Comparison of ENCODE assay signal across 24 cellular contexts in the genomic region with DNA sequence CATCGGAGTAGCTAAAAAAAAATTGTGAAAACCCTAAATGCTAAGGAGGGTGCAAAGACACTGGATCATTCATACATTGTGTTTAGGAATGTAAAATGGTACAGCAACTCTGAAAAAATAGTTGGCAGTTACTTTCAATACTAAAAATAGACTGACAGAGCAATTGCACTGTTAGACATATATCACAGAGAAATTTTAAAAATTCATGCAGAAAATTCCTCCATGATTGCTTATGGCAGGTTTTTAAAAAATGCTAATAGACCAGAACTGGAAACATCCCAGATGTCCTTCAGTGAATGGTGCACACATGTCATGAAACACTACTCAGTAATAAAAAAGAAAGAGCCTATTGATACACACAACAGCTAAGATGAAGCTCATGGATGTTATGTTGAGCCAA.
DNase-seq lines count a peak whose midpoint lies in the region; ATAC-seq, FAIRE-seq and TF ChIP-seq lines count a peak whose summit lies in the region.
"Had no signal": no experiment of that assay in that cellular context is flagged by ENCODE, and none has a peak within 500 bp of the region (broad histone marks: within the 10 kb centered on the region; RNA-seq: fewer than 3 reads in every experiment).

No MANE protein-coding gene starts in this region.

- H3K9ac ChIP-seq in GM23248, result no peak overlapping the region

- H3K27ac ChIP-seq in A549 (peak overlapping the region in 1 of 2 experiments; percentile 61; a peak in 3 of 6 replicates), GM23248 (0 out of 2 replicates have a peak overlapping the region, but pooled peaks have one; percentile 57), brain microvascular endothelial cell (peak overlapping the region; percentile 32), osteoblast (ENCODE audit: low read depth, low read length) (peak overlapping the region; percentile 82), lower lobe of right lung (no peak overlapping the region), gastroesophageal sphincter (no peak overlapping the region)

- no peak for TF ChIP-seq RAD21 in A549 (conservative IDR thresholded peaks at IDR 0.05 in 1 of 2, IDR thresholded peaks at IDR 0.05 in 1 of 2)

- WGBS in A549 (ENCODE audit: missing lambda C conversion rate), result 79% methylated on average over 1 of the region's 1 CpG
- 94 to 97% methylated on average over 1 of the region's 1 CpG for WGBS in GM23248 (ENCODE audit: low coverage in 1 of 2, low lambda C conversion rate in 2 of 2, missing lambda C conversion rate in 2 of 2), 2 experiments
- WGBS in gastroesophageal sphincter (ENCODE audit: low coverage in 1 of 2), 2 donors, result 65 to 93% methylated on average over 1 of the region's 1 CpG

- H3K4me2 ChIP-seq in A549, result peak overlapping the region; percentile 46; the same call in 1 of the 3 replicates
- H3K4me2 ChIP-seq in GM23248 (ENCODE audit: unreplicated experiment), result no peak overlapping the region
- no peak overlapping the region for H3K4me2 ChIP-seq in osteoblast (ENCODE audit: insufficient read depth, low read length)

- in situ Hi-C loops in GM23248 (cut with MboI), result no loop called here
- in situ Hi-C loops in brain microvascular endothelial cell (cut with HindIII; ENCODE audit: low pct_ligation_motif_present, low sequenced_read_pairs), result no loop called here

- ATAC-seq in A549 (no peak), lower lobe of right lung (no peak), HG03045 (IDR thresholded peaks at IDR 0.05; ENCODE audit: unreplicated experiment) (no peak), gastroesophageal sphincter (no peak), HG02678 (IDR thresholded peaks at IDR 0.05; ENCODE audit: unreplicated experiment) (no peak)
- ATAC-seq: HCT116, K562, Panc1 had no signal

- POLR2A ChIA-PET in A549 (lab: Yijun Ruan, JAX), result no interaction called here

- intact Hi-C loops in lower lobe of right lung (cut with DNase I), result no loop called here

- TF ChIP-seq CTCF in A549 (IDR thresholded peaks at IDR 0.05) (no peak), brain microvascular endothelial cell (IDR thresholded peaks at IDR 0.05; ENCODE audit: low read depth, low read length, missing control alignments) (no peak), osteoblast (IDR thresholded peaks at IDR 0.05; ENCODE audit: extremely low read depth, low read depth, low read length) (no peak), lower lobe of right lung (IDR thresholded peaks at IDR 0.05) (no peak), gastroesophageal sphincter (IDR thresholded peaks at IDR 0.05) (no peak)

- H3F3A ChIP-seq in GM23248 (ENCODE audit: insufficient read depth), result peaks cover 12% of the 10 kb centered on the region; the same call in 1 of the 2 replicates

- TF ChIP-seq EP300 in A549 (IDR thresholded peaks at IDR 0.05) (no peak), gastroesophageal sphincter (IDR thresholded peaks at IDR 0.05) (no peak)

- no peaks in the 10 kb centered on the region for H3K9me3 ChIP-seq in A549
- no peaks in the 10 kb centered on the region for H3K9me3 ChIP-seq in GM23248 (ENCODE audit: low read depth)
- H3K9me3 ChIP-seq in osteoblast (ENCODE audit: low read depth, low read length), result no peaks in the 10 kb centered on the region
- no peaks in the 10 kb centered on the region for H3K9me3 ChIP-seq in lower lobe of right lung
- H3K9me3 ChIP-seq in gastroesophageal sphincter, result no peaks in the 10 kb centered on the region

- CTCF ChIA-PET in A549 (lab: Yijun Ruan, JAX), result interaction anchor here (1.3 kb wide), 1 partner anchor 12 kb away, joined by 3 read pairs; no protein-coding TSS in a partner anchor

- 0 out of 2 replicates have a peak overlapping the region, but pooled peaks have one; percentile 1 for H2AFZ ChIP-seq in GM23248
- no peak overlapping the region for H2AFZ ChIP-seq in osteoblast (ENCODE audit: low read length)

- no peak for TF ChIP-seq POLR2A in A549 (IDR thresholded peaks at IDR 0.05; ENCODE audit: low read length)
- TF ChIP-seq POLR2A in gastroesophageal sphincter (IDR thresholded peaks at IDR 0.05), result no peak

- H3K9me2 ChIP-seq in GM23248 (ENCODE audit: insufficient read depth), result no peaks in the 10 kb centered on the region

- H3K4me1 ChIP-seq in A549, result peaks cover 16% of the 10 kb centered on the region; the same call in 2 of the 3 replicates
- peaks cover 21% of the 10 kb centered on the region for H3K4me1 ChIP-seq in GM23248 (ENCODE audit: insufficient read depth)
- peaks cover 15% of the 10 kb centered on the region for H3K4me1 ChIP-seq in osteoblast (ENCODE audit: insufficient read depth, low read length)
- H3K4me1 ChIP-seq in lower lobe of right lung, result no peaks in the 10 kb centered on the region
- H3K4me1 ChIP-seq in gastroesophageal sphincter, result no peaks in the 10 kb centered on the region

- H3K79me2 ChIP-seq in GM23248 (ENCODE audit: insufficient read depth), result no peaks in the 10 kb centered on the region
- no peaks in the 10 kb centered on the region for H3K79me2 ChIP-seq in osteoblast (ENCODE audit: insufficient read depth, low read length)

- H4K20me1 ChIP-seq in GM23248 (ENCODE audit: insufficient read depth) (no peaks in the 10 kb centered on the region), osteoblast (ENCODE audit: insufficient read depth, low read length) (no peaks in the 10 kb centered on the region)

- no peak overlapping the region for H3K4me3 ChIP-seq in A549
- no peak overlapping the region for H3K4me3 ChIP-seq in GM23248
- no peak overlapping the region for H3K4me3 ChIP-seq in brain microvascular endothelial cell (ENCODE audit: low read depth, low read length)
- no peak overlapping the region for H3K4me3 ChIP-seq in osteoblast (ENCODE audit: insufficient read depth, low read length)
- no peak overlapping the region for H3K4me3 ChIP-seq in lower lobe of right lung
- no peak overlapping the region for H3K4me3 ChIP-seq in gastroesophageal sphincter
- H3K4me3 ChIP-seq: K562 had no signal

- no peaks in the 10 kb centered on the region for H3K36me3 ChIP-seq in GM23248 (ENCODE audit: low read depth)
- H3K36me3 ChIP-seq in brain microvascular endothelial cell (replicated peaks), result no peaks in the 10 kb centered on the region
- no peaks in the 10 kb centered on the region for H3K36me3 ChIP-seq in osteoblast (ENCODE audit: insufficient read depth, low read length)
- no peaks in the 10 kb centered on the region for H3K36me3 ChIP-seq in lower lobe of right lung
- no peaks in the 10 kb centered on the region for H3K36me3 ChIP-seq in gastroesophageal sphincter

- DNase-seq in A549 (ENCODE audit: low read depth in 1 of 2, low spot score in 1 of 2), result no peak
- peak; percentile 2 for DNase-seq in GM23248
- DNase-seq in brain microvascular endothelial cell, result no peak
- no peak for DNase-seq in osteoblast (ENCODE audit: insufficient read length, low spot score, missing footprints)
- DNase-seq in lower lobe of right lung, result no peak
- DNase-seq: 8988T; DMS79; GOT3; MM.1S; NCI-H1092; NCI-H1436 treated with DMSO at 0.1 percent for 48 hours; NCI-H1930; NCI-H2227 treated with DMSO at 0.1 percent for 48 hours; NCI-H510A; NCI-H748 treated with DMSO at 0.1 percent for 48 hours; NK-92 treated with Interleukin-12 subunit alpha and Interleukin-12 subunit beta, amount 100 ng/mL, for 24 hours; T-helper 1 cell had no signal

- no peak for FAIRE-seq in A549 (lab: Jason Lieb, UNC)
- FAIRE-seq: GM12891, K562 had no signal

- H3K27me3 ChIP-seq in GM23248 (replicated peaks; ENCODE audit: insufficient read depth), result no peaks in the 10 kb centered on the region
- H3K27me3 ChIP-seq in brain microvascular endothelial cell (replicated peaks), result no peaks in the 10 kb centered on the region
- no peaks in the 10 kb centered on the region for H3K27me3 ChIP-seq in osteoblast (ENCODE audit: insufficient read depth, low read length)
- no peaks in the 10 kb centered on the region for H3K27me3 ChIP-seq in lower lobe of right lung (ENCODE audit: low read depth)
- no peaks in the 10 kb centered on the region for H3K27me3 ChIP-seq in gastroesophageal sphincter

TF ChIP-seq in A549, 52 proteins besides CTCF, POLR2A, EP300 and RAD21 (continues in another document):
- TF ChIP-seq, protein P1, sequence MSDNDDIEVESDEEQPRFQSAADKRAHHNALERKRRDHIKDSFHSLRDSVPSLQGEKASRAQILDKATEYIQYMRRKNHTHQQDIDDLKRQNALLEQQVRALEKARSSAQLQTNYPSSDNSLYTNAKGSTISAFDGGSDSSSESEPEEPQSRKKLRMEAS (IDR thresholded peaks at IDR 0.05), result no peak
- TF ChIP-seq ESRRA (IDR thresholded peaks at IDR 0.05; ENCODE audit: borderline replicate concordance, low read length), result no peak
- TF ChIP-seq EHMT2 (IDR thresholded peaks at IDR 0.05; ENCODE audit: low read depth), result no peak
- TF ChIP-seq, protein P2, sequence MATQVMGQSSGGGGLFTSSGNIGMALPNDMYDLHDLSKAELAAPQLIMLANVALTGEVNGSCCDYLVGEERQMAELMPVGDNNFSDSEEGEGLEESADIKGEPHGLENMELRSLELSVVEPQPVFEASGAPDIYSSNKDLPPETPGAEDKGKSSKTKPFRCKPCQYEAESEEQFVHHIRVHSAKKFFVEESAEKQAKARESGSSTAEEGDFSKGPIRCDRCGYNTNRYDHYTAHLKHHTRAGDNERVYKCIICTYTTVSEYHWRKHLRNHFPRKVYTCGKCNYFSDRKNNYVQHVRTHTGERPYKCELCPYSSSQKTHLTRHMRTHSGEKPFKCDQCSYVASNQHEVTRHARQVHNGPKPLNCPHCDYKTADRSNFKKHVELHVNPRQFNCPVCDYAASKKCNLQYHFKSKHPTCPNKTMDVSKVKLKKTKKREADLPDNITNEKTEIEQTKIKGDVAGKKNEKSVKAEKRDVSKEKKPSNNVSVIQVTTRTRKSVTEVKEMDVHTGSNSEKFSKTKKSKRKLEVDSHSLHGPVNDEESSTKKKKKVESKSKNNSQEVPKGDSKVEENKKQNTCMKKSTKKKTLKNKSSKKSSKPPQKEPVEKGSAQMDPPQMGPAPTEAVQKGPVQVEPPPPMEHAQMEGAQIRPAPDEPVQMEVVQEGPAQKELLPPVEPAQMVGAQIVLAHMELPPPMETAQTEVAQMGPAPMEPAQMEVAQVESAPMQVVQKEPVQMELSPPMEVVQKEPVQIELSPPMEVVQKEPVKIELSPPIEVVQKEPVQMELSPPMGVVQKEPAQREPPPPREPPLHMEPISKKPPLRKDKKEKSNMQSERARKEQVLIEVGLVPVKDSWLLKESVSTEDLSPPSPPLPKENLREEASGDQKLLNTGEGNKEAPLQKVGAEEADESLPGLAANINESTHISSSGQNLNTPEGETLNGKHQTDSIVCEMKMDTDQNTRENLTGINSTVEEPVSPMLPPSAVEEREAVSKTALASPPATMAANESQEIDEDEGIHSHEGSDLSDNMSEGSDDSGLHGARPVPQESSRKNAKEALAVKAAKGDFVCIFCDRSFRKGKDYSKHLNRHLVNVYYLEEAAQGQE (IDR thresholded peaks at IDR 0.05), result no peak
- TF ChIP-seq CBX2 (IDR thresholded peaks at IDR 0.05; ENCODE audit: borderline replicate concordance, low read depth), result no peak
- TF ChIP-seq, protein P3, sequence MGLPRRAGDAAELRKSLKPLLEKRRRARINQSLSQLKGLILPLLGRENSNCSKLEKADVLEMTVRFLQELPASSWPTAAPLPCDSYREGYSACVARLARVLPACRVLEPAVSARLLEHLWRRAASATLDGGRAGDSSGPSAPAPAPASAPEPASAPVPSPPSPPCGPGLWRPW (IDR thresholded peaks at IDR 0.05), result no peak
- no peak for TF ChIP-seq CBX8 (IDR thresholded peaks at IDR 0.05)

Comparison
In these comparisons a context has a peak if more than half of its experiments do, and no peak if none do; other contexts are left out.
1. H3K27ac ChIP-seq: peak in GM23248 (single experiment), brain microvascular endothelial cell (single experiment) and osteoblast (single experiment); none in lower lobe of right lung (single experiment) and gastroesophageal sphincter (0 of 4).